Comparison of ENCODE assay signal across 8 cellular contexts in the genomic region with DNA sequence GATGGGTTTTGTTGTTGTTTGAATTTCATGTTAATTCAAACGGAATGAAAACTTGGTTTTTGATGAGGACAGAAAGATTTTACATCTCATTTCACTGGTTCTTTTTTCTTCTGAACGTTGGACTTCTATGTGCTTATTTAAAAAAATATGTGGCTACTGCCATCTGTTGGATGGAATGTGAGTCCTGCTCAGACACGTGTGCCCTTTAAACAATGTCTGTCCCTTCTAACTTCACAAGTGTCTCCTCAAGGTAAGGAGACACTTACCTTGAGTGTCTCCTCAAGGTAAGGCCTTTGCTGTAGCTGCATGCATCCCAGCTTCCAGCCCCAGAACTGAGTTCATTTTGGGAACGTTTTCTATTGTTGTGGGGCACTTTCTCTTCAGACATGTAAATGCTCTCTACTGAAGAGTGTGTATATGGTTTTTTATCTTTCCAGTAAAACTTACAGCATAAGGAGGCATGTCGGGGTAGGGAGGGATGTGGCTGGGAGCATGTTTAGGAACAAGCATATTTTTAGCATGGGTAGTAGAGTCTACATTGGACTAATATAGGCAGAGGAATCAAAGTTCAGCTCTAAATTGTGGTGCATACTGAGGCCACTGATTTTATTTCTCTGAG.
DNase-seq lines count a peak whose midpoint lies in the region; ATAC-seq and TF ChIP-seq lines count a peak whose summit lies in the region.

No MANE protein-coding gene starts in this region.

- no peaks in the 10 kb centered on the region for H3K36me3 ChIP-seq in body of pancreas (replicated peaks in 1 of 2; ENCODE audit: insufficient read depth in 1 of 2, low read depth in 2 of 2)

- intact Hi-C loops in body of pancreas (cut with DNase I): no loop called here

- no peaks in the 10 kb centered on the region for H3K9me3 ChIP-seq in body of pancreas

- ATAC-seq in body of pancreas: no peak
- no peak for ATAC-seq in GM18502 (IDR thresholded peaks at IDR 0.05; ENCODE audit: poor library complexity, unreplicated experiment)
- no peak for ATAC-seq in GM19467 (IDR thresholded peaks at IDR 0.05; ENCODE audit: unreplicated experiment)

- H3K27ac ChIP-seq in body of pancreas (no peak overlapping the region), substantia nigra (ENCODE audit: low read depth, low read length, poor library complexity, severe bottlenecking) (no peak overlapping the region)

- H3K4me1 ChIP-seq in body of pancreas: no peaks in the 10 kb centered on the region

- H3K4me3 ChIP-seq in body of pancreas: no peak overlapping the region

- 19 to 22% methylated on average over 5 of the region's 5 CpGs for whole genome bisulfite sequencing in body of pancreas, 2 donors

- TF ChIP-seq CTCF in LNCAP (IDR thresholded peaks at IDR 0.05) (peak; percentile 72), body of pancreas (IDR thresholded peaks at IDR 0.05) (peak in 6 of 7 experiments; percentile 37 to 61 (median 50))

- H3K27me3 ChIP-seq in body of pancreas: no peaks in the 10 kb centered on the region

- no peak for TF ChIP-seq POLR2A in body of pancreas (IDR thresholded peaks at IDR 0.05)

- peak; percentile 1 for DNase-seq in DMS79 (lab: John Stamatoyannopoulos, UW)
- peak; percentile 22 to 35 (median 28) for DNase-seq in body of pancreas
- peak; percentile 74 for DNase-seq in left kidney (ENCODE audit: low read depth, low spot score)
- DNase-seq in substantia nigra (lab: John Stamatoyannopoulos, UW): no peak
- DNase-seq in activated CD4-positive, CD25-positive, alpha-beta regulatory T cell (lab: John Stamatoyannopoulos, UW): no peak

Comparison
In these comparisons a context has a peak if more than half of its experiments do, and no peak if none do; other contexts are left out.
1. DNase-seq: peak in DMS79 (single experiment), body of pancreas (4 of 4) and left kidney (single experiment); none in substantia nigra (0 of 49) and activated CD4-positive, CD25-positive, alpha-beta regulatory T cell (0 of 4).